Comparison of ENCODE assay signal across 25 cellular contexts in the genomic region with DNA sequence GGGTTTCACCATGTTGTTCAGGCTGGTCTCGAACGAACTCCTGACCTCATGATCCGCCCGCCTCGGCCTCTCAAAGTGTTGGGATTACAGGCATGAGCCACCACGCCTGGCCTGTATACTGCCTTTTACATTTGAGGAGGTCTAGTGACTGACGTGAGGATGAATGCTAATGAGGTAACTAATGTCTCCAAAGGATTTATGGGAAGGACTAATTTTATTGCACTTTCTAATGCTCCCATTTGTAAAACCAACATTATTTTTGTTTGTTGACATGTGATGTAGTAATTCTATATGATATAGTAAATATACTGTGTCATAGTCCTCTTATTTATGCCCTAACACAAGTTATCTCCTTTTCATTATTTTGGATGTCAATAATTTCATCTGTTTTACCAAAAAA.
"Had no signal": no experiment of that assay in that cellular context is flagged by ENCODE, and none has a peak within 500 bp of the region (broad histone marks: within the 10 kb centered on the region; RNA-seq: fewer than 3 reads in every experiment).

No MANE protein-coding gene starts in this region.

- H3K4me1 Mint-ChIP-seq: natural killer cell; stimulated activated effector memory CD8-positive, alpha-beta T cell treated with anti-CD3 and anti-CD28 coated beads, Interleukin-12 subunit alpha, Interleukin-12 subunit beta, amount 100 ng/mL, for 72 hours; stimulated activated naive B cell treated with anti-CD40 and anti-IgM and Interleukin-4, amounts not matched to agents 10 μg/mL and 1 μg/mL and 100 μg/mL, for 72 hours had no signal

- H3K27ac Mint-ChIP-seq: natural killer cell; neural progenitor cell; progenitor cell of endocrine pancreas; stimulated activated effector memory CD8-positive, alpha-beta T cell treated with anti-CD3 and anti-CD28 coated beads, Interleukin-12 subunit alpha, Interleukin-12 subunit beta, amount 100 ng/mL, for 72 hours; stimulated activated naive B cell treated with anti-CD40 and anti-IgM and Interleukin-4, amounts not matched to agents 10 μg/mL and 1 μg/mL and 100 μg/mL, for 72 hours; stimulated activated naive CD8-positive, alpha-beta T cell treated with anti-CD3 and anti-CD28 coated beads, Interleukin-15, Interleukin-2, amounts not matched to agents 100 ng/mL and 50 ng/mL, for 24 hours; type B pancreatic cell had no signal

- H3K4me1 ChIP-seq: neural progenitor cell, parathyroid adenoma, psoas muscle, right lobe of liver, sigmoid colon, stomach, thyroid gland, transverse colon, upper lobe of right lung, uterus had no signal

- H3K9me3 ChIP-seq: ovary, psoas muscle, right lobe of liver, sigmoid colon, stomach, thoracic aorta, thyroid gland, transverse colon, upper lobe of right lung, uterus had no signal

- H3K9ac ChIP-seq: neural progenitor cell, parathyroid adenoma had no signal

- H3K36me3 Mint-ChIP-seq: natural killer cell; neural progenitor cell; stimulated activated effector memory CD8-positive, alpha-beta T cell treated with anti-CD3 and anti-CD28 coated beads, Interleukin-12 subunit alpha, Interleukin-12 subunit beta, amount 100 ng/mL, for 72 hours; stimulated activated naive B cell treated with anti-CD40 and anti-IgM and Interleukin-4, amounts not matched to agents 10 μg/mL and 1 μg/mL and 100 μg/mL, for 72 hours; type B pancreatic cell had no signal

- H3K36me3 ChIP-seq: neural progenitor cell, ovary, right lobe of liver, sigmoid colon, stomach, thoracic aorta, thyroid gland, transverse colon, upper lobe of right lung, uterus had no signal

- H3K27ac ChIP-seq: neural progenitor cell, ovary, parathyroid adenoma, psoas muscle, right lobe of liver, sigmoid colon, stomach, thoracic aorta, thyroid gland, transverse colon, upper lobe of right lung, uterus had no signal

- H3K27me3 ChIP-seq: neural progenitor cell, ovary, right lobe of liver, sigmoid colon, stomach, thyroid gland, transverse colon, upper lobe of right lung, uterus had no signal

- H3K4me3 ChIP-seq: neural progenitor cell, ovary, psoas muscle, right lobe of liver, sigmoid colon, stomach, thoracic aorta, thyroid gland, transverse colon, upper lobe of right lung, uterus had no signal

- H3K9me3 Mint-ChIP-seq: nephron; neural progenitor cell; stimulated activated naive B cell treated with anti-CD40 and anti-IgM and Interleukin-4, amounts not matched to agents 10 μg/mL and 1 μg/mL and 100 μg/mL, for 72 hours; type B pancreatic cell had no signal

- DNase-seq: natural killer cell; occipital lobe; ovary; psoas muscle; right lobe of liver; sigmoid colon; stimulated activated CD4-positive, alpha-beta T cell treated with anti-CD3 and anti-CD28 coated beads, Interleukin-15, amount 100 ng/mL, for 24 hours; stimulated activated CD4-positive, alpha-beta T cell treated with anti-CD3 and anti-CD28 coated beads, Interleukin-2, amount 100 ng/mL, for 24 hours; stimulated activated CD4-positive, alpha-beta T cell treated with anti-CD3 and anti-CD28 coated beads, Interleukin-2, amount 100 ng/mL, for 48 hours; stimulated activated CD4-positive, alpha-beta T cell treated with anti-CD3 and anti-CD28 coated beads, Interleukin-4, amount 100 ng/mL, for 24 hours; stimulated activated naive B cell treated with anti-CD40 and anti-IgM and Interleukin-4, amounts not matched to agents 10 μg/mL and 1 μg/mL and 100 μg/mL, for 72 hours; stimulated activated naive CD4-positive, alpha-beta T cell treated with Interleukin-2 at 50 U/mL for 16 hours; stomach; thyroid gland; transverse colon; upper lobe of right lung; uterus had no signal

- H3K4me3 Mint-ChIP-seq: natural killer cell; nephron; neural progenitor cell; stimulated activated effector memory CD8-positive, alpha-beta T cell treated with anti-CD3 and anti-CD28 coated beads, Interleukin-12 subunit alpha, Interleukin-12 subunit beta, amount 100 ng/mL, for 72 hours; stimulated activated naive B cell treated with anti-CD40 and anti-IgM and Interleukin-4, amounts not matched to agents 10 μg/mL and 1 μg/mL and 100 μg/mL, for 72 hours; stimulated activated naive CD8-positive, alpha-beta T cell treated with anti-CD3 and anti-CD28 coated beads, Interleukin-15, Interleukin-2, amounts not matched to agents 100 ng/mL and 50 ng/mL, for 24 hours; type B pancreatic cell had no signal

- H3K27me3 Mint-ChIP-seq: progenitor cell of endocrine pancreas; stimulated activated naive B cell treated with anti-CD40 and anti-IgM and Interleukin-4, amounts not matched to agents 10 μg/mL and 1 μg/mL and 100 μg/mL, for 72 hours; stimulated activated naive CD8-positive, alpha-beta T cell treated with anti-CD3 and anti-CD28 coated beads, Interleukin-15, Interleukin-2, amounts not matched to agents 100 ng/mL and 50 ng/mL, for 24 hours; type B pancreatic cell had no signal
